Comparison of ENCODE assay signal across 18 cellular contexts in the genomic region with DNA sequence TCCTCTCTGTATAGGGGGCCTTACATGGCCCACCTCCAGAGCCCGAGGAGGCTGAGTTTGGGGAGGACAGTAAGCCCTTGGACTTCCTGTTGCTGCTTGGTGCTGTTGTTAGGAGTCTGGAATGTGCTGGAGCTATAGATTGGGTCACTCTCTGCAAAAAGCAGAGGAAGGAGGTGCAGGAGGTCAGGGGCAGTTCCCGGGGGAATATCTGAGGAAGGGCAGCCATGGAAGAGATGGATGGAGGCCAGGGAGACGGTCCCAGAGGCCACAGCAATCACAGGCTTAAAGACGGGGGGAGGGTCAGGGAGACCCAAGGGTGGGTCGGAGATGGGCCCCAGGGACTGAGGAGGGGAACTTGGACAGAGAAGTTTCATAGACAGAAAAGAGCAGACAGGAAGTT.
"Had no signal": no experiment of that assay in that cellular context is flagged by ENCODE, and none has a peak within 500 bp of the region (broad histone marks: within the 10 kb centered on the region; RNA-seq: fewer than 3 reads in every experiment).

No MANE protein-coding gene starts in this region.

- H3K9me3 ChIP-seq: esophagus muscularis mucosa, gastrocnemius medialis, heart right ventricle, left ventricle myocardium inferior, ovary, prostate gland had no signal

- H3K36me3 ChIP-seq: esophagus muscularis mucosa, gastrocnemius medialis, heart right ventricle, left ventricle myocardium inferior, ovary, prostate gland had no signal

- H3K27me3 ChIP-seq: ovary had no signal

- H3K4me1 ChIP-seq: esophagus muscularis mucosa, gastrocnemius medialis, left ventricle myocardium inferior, prostate gland had no signal

- H3K9me3 Mint-ChIP-seq: dendritic cell treated with granulocyte-macrophage colony-stimulating factor and Interleukin-4, amounts not matched to agents 40 ng/mL and 50 ng/mL, for 4 days; effector memory CD8-positive, alpha-beta T cell; naive thymus-derived CD4-positive, alpha-beta T cell; nephron progenitor cell had no signal

- H3K27ac Mint-ChIP-seq: dendritic cell treated with granulocyte-macrophage colony-stimulating factor and Interleukin-4, amounts not matched to agents 40 ng/mL and 50 ng/mL, for 4 days; nephron progenitor cell had no signal

- H3K27ac ChIP-seq: epithelial cell of prostate, esophagus muscularis mucosa, gastrocnemius medialis, heart right ventricle, left ventricle myocardium inferior, ovary, prostate gland had no signal

- H3K4me3 ChIP-seq: esophagus muscularis mucosa, gastrocnemius medialis, heart right ventricle, left ventricle myocardium inferior, ovary, prostate gland had no signal

- DNase-seq: cerebellar nuclear complex; effector memory CD8-positive, alpha-beta T cell; gastrocnemius medialis; hypothalamus; left ventricle myocardium inferior; mammary epithelial cell; naive thymus-derived CD4-positive, alpha-beta T cell; nephron progenitor cell; ovary; stimulated activated CD4-positive, alpha-beta T cell treated with anti-CD3 and anti-CD28 coated beads, Interleukin-2, amount 100 ng/mL, for 48 hours; stimulated activated naive CD4-positive, alpha-beta T cell treated with Interleukin-2 at 50 U/mL for 16 hours; trophoblast cell had no signal

- H3K4me3 Mint-ChIP-seq: dendritic cell treated with granulocyte-macrophage colony-stimulating factor and Interleukin-4, amounts not matched to agents 40 ng/mL and 50 ng/mL, for 4 days; effector memory CD8-positive, alpha-beta T cell; naive thymus-derived CD4-positive, alpha-beta T cell; nephron progenitor cell had no signal

- ATAC-seq: effector memory CD8-positive, alpha-beta T cell; gastrocnemius medialis; naive thymus-derived CD4-positive, alpha-beta T cell; sciatic nerve had no signal
